In the genomic region with DNA sequence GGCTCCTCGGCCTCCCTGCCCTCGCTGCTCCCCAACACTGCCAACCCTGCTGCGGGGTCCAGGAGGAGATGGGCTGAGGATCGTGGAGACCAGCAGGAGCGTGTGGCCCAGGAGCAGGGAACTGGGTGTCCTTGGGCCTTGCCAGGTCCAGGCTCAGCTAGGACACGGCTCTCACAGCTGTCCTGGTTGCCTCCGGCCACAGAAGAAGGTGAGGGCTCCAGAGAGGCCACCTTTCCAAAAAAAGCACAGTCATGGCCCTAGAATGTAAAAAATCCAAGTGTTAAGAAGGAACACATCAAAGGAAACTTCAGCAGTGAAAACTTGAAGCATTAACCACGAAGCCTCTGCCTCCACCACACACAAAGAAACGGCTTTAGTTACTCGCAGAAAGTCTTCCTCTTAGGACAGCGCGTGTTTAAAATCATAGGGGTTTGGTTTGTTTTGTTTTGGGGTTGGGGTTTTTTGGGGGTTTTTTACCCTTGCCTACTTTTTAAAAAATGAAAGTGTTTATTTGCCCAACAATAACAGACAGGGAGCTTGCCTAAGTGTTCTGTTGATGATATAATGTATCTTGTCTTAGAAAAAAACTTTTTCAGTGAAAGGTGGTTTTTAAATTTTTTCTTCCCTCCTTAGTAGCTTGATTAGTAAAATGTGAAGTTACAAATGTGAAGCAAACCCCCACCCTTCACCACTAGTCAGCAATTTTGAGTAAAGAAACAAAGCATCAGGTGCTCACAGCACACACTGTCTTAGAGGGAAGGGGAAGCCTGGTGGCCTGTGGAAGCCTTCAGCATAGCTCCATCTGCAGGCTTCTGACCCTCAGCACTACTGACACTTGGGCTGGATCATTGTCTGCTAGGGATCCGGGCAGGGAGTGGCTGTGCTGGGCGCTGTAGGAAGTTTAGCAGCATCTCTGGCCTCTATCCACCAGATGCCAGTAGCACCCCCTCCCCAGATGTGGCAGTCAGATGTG, we compare ENCODE assay signal across 8 cellular contexts. TPM values are rescaled to one million over a fixed set of nuclear protein-coding genes. Genes with fewer than 3 reads are reported as not detected.
DNase-seq lines count a peak whose midpoint lies in the region; ATAC-seq and TF ChIP-seq lines count a peak whose summit lies in the region.

No MANE protein-coding gene starts in this region.

- no peaks in the 10 kb centered on the region for H3K9me3 ChIP-seq in AG04450 (ENCODE audit: control insufficient read depth, insufficient read depth, low read length)
- H3K9me3 ChIP-seq in spleen = no peaks in the 10 kb centered on the region

- WGBS in spleen, 5 donors = 66 to 73% (median 70%) methylated on average over 14 of the region's 14 CpGs

- H3K27me3 ChIP-seq in AG04450 (ENCODE audit: control insufficient read depth, insufficient read depth, low read length) (no peaks in the 10 kb centered on the region), spleen (replicated peaks in 1 of 7) (no peaks in the 10 kb centered on the region)

- POLR2A ChIA-PET in AG04450 (lab: Yijun Ruan, JAX) = no interaction called here

- DNase-seq in AG04450 (ENCODE audit: low read depth, low spot score) = no peak
- peak; percentile 44 for DNase-seq in UCSD-AML1 (lab: John Stamatoyannopoulos, UW; ENCODE audit: unreplicated experiment)
- DNase-seq in fibroblast of mammary gland (ENCODE audit: low read depth) = peak; percentile 59
- no peak for DNase-seq in spleen
- DNase-seq in NCI-H187 (lab: John Stamatoyannopoulos, UW) = no peak

- CTCF ChIA-PET in AG04450 (lab: Charles Lee) = interaction anchor here (0.9 to 1.0 kb wide), 2 partner anchors 9 to 18 kb away, joined by 3 to 5 read pairs; no protein-coding TSS in a partner anchor

- TF ChIP-seq CTCF in AG04450 (IDR thresholded peaks at IDR 0.05; ENCODE audit: low read depth, low read length) = peak; percentile 51
- TF ChIP-seq CTCF in fibroblast of mammary gland (conservative IDR thresholded peaks at IDR 0.05; ENCODE audit: control insufficient read depth, insufficient read depth, low read depth, low read length) = peak; percentile 54
- TF ChIP-seq CTCF in spleen (IDR thresholded peaks at IDR 0.05 in 8 of 11, conservative IDR thresholded peaks at IDR 0.05 in 3 of 11) = peak in 8 of 11 experiments; percentile 20 to 57 (median 50)

- intact Hi-C loops in spleen (cut with DNase I; ENCODE audit: low total_unique reads) = loop anchor here (5.0 kb wide), 1 partner anchor 48 kb away; no protein-coding TSS in a partner anchor

- peak; percentile 72 for ATAC-seq in GM18867 (IDR thresholded peaks at IDR 0.05; ENCODE audit: unreplicated experiment)
- peak; percentile 72 for ATAC-seq in HG03442 (IDR thresholded peaks at IDR 0.05; ENCODE audit: unreplicated experiment)
- no peak for ATAC-seq in GM19324 (IDR thresholded peaks at IDR 0.05; ENCODE audit: low FRiP score, unreplicated experiment)

- H3K27ac ChIP-seq in AG04450 (ENCODE audit: low read depth, low read length) (peak overlapping the region; percentile 49), spleen (peak overlapping the region in 7 of 8 donors; percentile 3 to 74 (median 59))

- peaks cover 14 to 97% (median 58%) of the 10 kb centered on the region in 6 donors for H3K4me1 ChIP-seq in spleen

- peaks cover 5 to 99% (median 58%) of the 10 kb centered on the region in 6 donors for H3K36me3 ChIP-seq in spleen

- no peak for TF ChIP-seq POLR2A in spleen (IDR thresholded peaks at IDR 0.05)

- H3K4me3 ChIP-seq in AG04450 (ENCODE audit: low read depth, low read length) (no peak overlapping the region), fibroblast of mammary gland (ENCODE audit: control insufficient read depth, low read depth, low read length) (no peak overlapping the region), spleen (no peak overlapping the region)

RNA-seq across cellular contexts. Expression of a gene that starts 60.0 kb away (rescaled TPM):
- polyA plus RNA-seq in AG04450 (2011; rRNA removed) = 49.4 and 54.7 TPM in 2 replicates
- polyA minus RNA-seq in AG04450 (2011; rRNA and poly(A)+ RNA removed) = 46.4 and 49.5 TPM in 2 replicates
- 10 to 100 TPM; 60.3 to 84.9 (median 73.5) TPM for total RNA-seq in spleen
- polyA plus RNA-seq in spleen = 10 to 100 TPM; 20.5 to 42.1 (median 25.0) TPM

Comparison
In these comparisons a context has a peak if more than half of its experiments do, and no peak if none do; other contexts are left out.
1. DNase-seq: peak in UCSD-AML1 (single experiment) and fibroblast of mammary gland (single experiment); none in AG04450 (single experiment), spleen (single experiment) and NCI-H187 (0 of 2).
2. Peak in every context shown above with its lines, with median percentiles within 50 percentile points of each other: CTCF ChIP-seq.